In the genomic region with DNA sequence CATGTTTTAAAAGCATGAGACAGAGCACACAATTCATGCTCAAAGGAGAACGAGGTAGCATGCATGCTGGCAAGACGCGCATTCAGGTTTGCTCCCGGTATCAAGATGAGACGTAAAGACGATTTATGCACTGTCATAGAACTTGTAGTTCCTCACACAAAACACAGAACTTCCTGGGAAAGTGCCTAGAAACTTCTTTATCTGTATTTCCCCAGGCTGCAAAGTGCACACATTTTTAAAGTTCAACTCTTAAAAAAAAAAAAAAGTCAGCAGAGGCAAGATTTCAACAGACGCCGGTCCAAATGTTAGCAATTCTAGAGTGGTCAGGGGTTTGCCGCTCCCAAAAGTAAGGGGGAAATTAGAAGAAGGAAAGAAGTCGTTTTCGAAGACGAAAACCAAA, we compare ENCODE assay signal across 8 cellular contexts.
DNase-seq lines count a peak whose midpoint lies in the region; ATAC-seq and TF ChIP-seq lines count a peak whose summit lies in the region.
"Had no signal": no experiment of that assay in that cellular context is flagged by ENCODE, and none has a peak within 500 bp of the region (broad histone marks: within the 10 kb centered on the region; RNA-seq: fewer than 3 reads in every experiment).

No MANE protein-coding gene starts in this region.

- H2AFZ ChIP-seq in Karpas-422 (ENCODE audit: low read length) = peak overlapping the region; percentile 94

- no peak for TF ChIP-seq CTCF in activated CD8-positive, alpha-beta T cell treated with anti-CD3 and anti-CD28 coated beads for 36 hours (IDR thresholded peaks at IDR 0.05)

- H3K4me3 Mint-ChIP-seq in activated CD8-positive, alpha-beta T cell treated with anti-CD3 and anti-CD28 coated beads for 36 hours = peak overlapping the region; percentile 62

- no peaks in the 10 kb centered on the region for H3K79me2 ChIP-seq in Karpas-422 (ENCODE audit: low read length)

- peak overlapping the region; percentile 58 for H3K27ac Mint-ChIP-seq in activated CD8-positive, alpha-beta T cell treated with anti-CD3 and anti-CD28 coated beads for 36 hours

- H3K4me1 Mint-ChIP-seq in activated CD8-positive, alpha-beta T cell treated with anti-CD3 and anti-CD28 coated beads for 36 hours (ENCODE audit: low read depth) = peaks cover 11% of the 10 kb centered on the region

- no peaks in the 10 kb centered on the region for H3K36me3 ChIP-seq in Karpas-422 (ENCODE audit: insufficient read depth, low read length)

- CTCF ChIA-PET in activated CD8-positive, alpha-beta T cell treated with anti-CD3 and anti-CD28 coated beads for 36 hours (lab: Charles Lee) = interaction anchor here (0.6 to 2.0 kb wide), 13 partner anchors 10 to 210 kb away, joined by 3 to 8 read pairs (median 3); no protein-coding TSS in a partner anchor

- H3K9me2 ChIP-seq in Karpas-422 (replicated peaks; ENCODE audit: insufficient read depth, low read length) = no peaks in the 10 kb centered on the region

- no peaks in the 10 kb centered on the region for H3K9me3 ChIP-seq in Karpas-422 (ENCODE audit: low read length)

- H3K9me3 Mint-ChIP-seq in activated CD8-positive, alpha-beta T cell treated with anti-CD3 and anti-CD28 coated beads for 36 hours = no peaks in the 10 kb centered on the region

- intact Hi-C loops in activated CD8-positive, alpha-beta T cell treated with anti-CD3 and anti-CD28 coated beads for 36 hours (cut with micrococcal nuclease) = no loop called here

- no peaks in the 10 kb centered on the region for H3K36me3 Mint-ChIP-seq in activated CD8-positive, alpha-beta T cell treated with anti-CD3 and anti-CD28 coated beads for 36 hours (ENCODE audit: low read depth)

- DNase-seq in Karpas-422 (no peak), superior temporal gyrus (ENCODE audit: extremely low spot score) (peak; percentile 36), NCI-H1436 treated with DMSO at 0.1 percent for 48 hours (lab: John Stamatoyannopoulos, UW) (no peak), NCI-H2196 treated with DMSO at 0.1 percent for 48 hours (lab: John Stamatoyannopoulos, UW; ENCODE audit: unreplicated experiment) (no peak), NCI-H748 treated with DMSO at 0.1 percent for 48 hours (lab: John Stamatoyannopoulos, UW) (no peak)
- peak; percentile 2 for DNase-seq in activated CD8-positive, alpha-beta T cell treated with anti-CD3 and anti-CD28 coated beads for 36 hours

- H3K9ac ChIP-seq in Karpas-422 (ENCODE audit: low read length) = peak overlapping the region; percentile 63
- H3K9ac ChIP-seq: KMS-11 had no signal

- H3K4me3 ChIP-seq in Karpas-422 (ENCODE audit: low read length) = peak overlapping the region; percentile 61

- peak; percentile 24 for ATAC-seq in activated CD8-positive, alpha-beta T cell treated with anti-CD3 and anti-CD28 coated beads for 36 hours

- H3K4me2 ChIP-seq in Karpas-422 (ENCODE audit: low read depth, low read length, poor library complexity, severe bottlenecking) = peak overlapping the region; percentile 85
- H3K4me2 ChIP-seq: KMS-11 had no signal

- H4K20me1 ChIP-seq in Karpas-422 (ENCODE audit: insufficient read depth, low read depth, low read length) = no peaks in the 10 kb centered on the region

- H3K27me3 Mint-ChIP-seq in activated CD8-positive, alpha-beta T cell treated with anti-CD3 and anti-CD28 coated beads for 36 hours = peaks cover 1% of the 10 kb centered on the region

- no peak overlapping the region for H3K27ac ChIP-seq in Karpas-422 (ENCODE audit: low read length)
- peak overlapping the region; percentile 49 for H3K27ac ChIP-seq in layer of hippocampus (ENCODE audit: low read depth, low read length)
- H3K27ac ChIP-seq: KMS-11 had no signal

- H3K4me1 ChIP-seq in Karpas-422 (ENCODE audit: low read length) = peaks cover 20% of the 10 kb centered on the region

- H3K27me3 ChIP-seq in Karpas-422 (ENCODE audit: low read length) = no peaks in the 10 kb centered on the region
- H3K27me3 ChIP-seq in layer of hippocampus (ENCODE audit: control insufficient read depth, insufficient read depth, low read length) = no peaks in the 10 kb centered on the region

- POLR2A ChIA-PET in activated CD8-positive, alpha-beta T cell treated with anti-CD3 and anti-CD28 coated beads for 36 hours (lab: Charles Lee) = interaction anchor here (1.2 kb wide), 1 partner anchor 177 kb away, joined by 4 read pairs; no protein-coding TSS in a partner anchor

Comparison
In these comparisons a context has a peak if more than half of its experiments do, and no peak if none do; other contexts are left out.
1. DNase-seq: peak in activated CD8-positive, alpha-beta T cell treated with anti-CD3 and anti-CD28 coated beads for 36 hours (single experiment) and superior temporal gyrus (single experiment); none in Karpas-422 (single experiment), NCI-H1436 treated with DMSO at 0.1 percent for 48 hours (single experiment), NCI-H2196 treated with DMSO at 0.1 percent for 48 hours (single experiment) and NCI-H748 treated with DMSO at 0.1 percent for 48 hours (single experiment).